14 cellular contexts compared by ENCODE assay signal in the genomic region with DNA sequence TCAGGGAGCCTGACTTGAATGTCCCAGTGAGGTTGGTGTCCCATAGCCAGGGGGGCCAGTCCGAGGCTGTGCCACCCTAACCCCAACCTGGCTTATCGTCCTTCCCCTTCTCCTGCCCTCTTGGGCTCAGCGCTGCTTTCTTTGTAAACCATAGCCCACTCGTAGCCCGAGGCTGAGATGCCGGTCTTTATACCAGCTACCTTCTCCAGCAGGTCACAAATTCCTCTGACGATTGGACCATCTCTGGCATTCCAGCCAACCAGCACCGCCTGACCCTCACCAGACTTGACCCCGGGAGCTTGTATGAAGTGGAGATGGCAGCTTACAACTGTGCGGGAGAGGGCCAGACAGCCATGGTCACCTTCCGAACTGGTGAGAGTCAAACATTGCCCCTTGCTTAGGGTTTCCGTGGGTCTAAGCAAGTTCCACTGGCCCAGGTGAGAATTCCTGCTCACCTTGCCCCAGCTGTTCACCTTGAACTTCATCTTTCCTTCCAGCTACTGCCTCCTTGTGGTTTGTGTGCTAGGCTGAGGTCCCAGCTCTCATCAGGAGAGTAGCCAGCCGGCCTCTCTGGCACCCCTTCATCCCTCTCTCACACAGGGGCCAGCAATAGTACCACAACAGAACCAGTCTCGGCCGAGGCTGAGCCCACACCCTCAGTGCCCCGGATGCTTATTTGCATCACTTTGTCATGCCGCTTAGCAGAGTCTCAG.
DNase-seq lines count a peak whose midpoint lies in the region; ATAC-seq, FAIRE-seq and TF ChIP-seq lines count a peak whose summit lies in the region.
"Had no signal": no experiment of that assay in that cellular context is flagged by ENCODE, and none has a peak within 500 bp of the region (broad histone marks: within the 10 kb centered on the region; RNA-seq: fewer than 3 reads in every experiment).

No MANE protein-coding gene starts in this region.

- no peak overlapping the region for H3K9ac ChIP-seq in DND-41 (ENCODE audit: low read depth, low read length)
- H3K9ac ChIP-seq in GM12878 (ENCODE audit: control insufficient read depth, insufficient read depth, low read length), result no peak overlapping the region; the same call in 1 of the 2 replicates
- H3K9ac ChIP-seq in kidney (ENCODE audit: low read length in 2 of 2), result no peak overlapping the region
- H3K9ac ChIP-seq: BLaER1 had no signal

- peak; percentile 26; the same call in 1 of the 2 replicates for TF ChIP-seq RAD21 in GM12878 (IDR thresholded peaks at IDR 0.05; ENCODE audit: insufficient read depth, low read depth, low read length)

- H3K9me3 ChIP-seq in DND-41 (ENCODE audit: insufficient read depth, low read length, severe bottlenecking) (no peaks in the 10 kb centered on the region), GM12878 (replicated peaks; ENCODE audit: control insufficient read depth, insufficient read depth, low read length) (no peaks in the 10 kb centered on the region), kidney (ENCODE audit: control insufficient read depth in 1 of 2, low read length in 2 of 2) (no peaks in the 10 kb centered on the region)
- H3K9me3 ChIP-seq: BLaER1 had no signal

- TF ChIP-seq EP300 in GM12878 (IDR thresholded peaks at IDR 0.05; ENCODE audit: borderline replicate concordance in 1 of 2, control insufficient read depth in 1 of 2, low read depth in 2 of 2, low read length in 2 of 2), result no peak

- H3F3A ChIP-seq in GM23338 (replicated peaks; ENCODE audit: low read depth), result no peaks in the 10 kb centered on the region

- H3K9me3 Mint-ChIP-seq in GM23338 (no peaks in the 10 kb centered on the region), mesothelial cell of epicardium (no peaks in the 10 kb centered on the region)

- H3K36me3 ChIP-seq in DND-41 (ENCODE audit: insufficient read depth, low read length) (no peaks in the 10 kb centered on the region), GM23338 (ENCODE audit: insufficient read depth) (no peaks in the 10 kb centered on the region), GM12878 (ENCODE audit: control insufficient read depth in 2 of 2, insufficient read depth in 2 of 2, low read length in 1 of 2) (no peaks in the 10 kb centered on the region), kidney (ENCODE audit: control insufficient read depth in 1 of 2, insufficient read depth in 2 of 2, low read length in 2 of 2) (no peaks in the 10 kb centered on the region)
- H3K36me3 ChIP-seq: BLaER1 had no signal

- RAD21 ChIA-PET in GM12878 (lab: Charles Lee; ENCODE audit: unreplicated experiment), result interaction anchor here (1.0 to 1.4 kb wide), 2 partner anchors 9 to 10 kb away, joined by 3 to 4 read pairs; no protein-coding TSS in a partner anchor

- ATAC-seq in DND-41 (ENCODE audit: insufficient read depth, low read depth) (no peak), GM23338 (peak; percentile 66), GM12878 (peak; percentile 9)

- DNase-seq in DND-41, result no peak
- DNase-seq in GM23338 (ENCODE audit: low spot score), result peak; percentile 39
- DNase-seq in GM12878 (ENCODE audit: low read depth, low spot score), result no peak
- DNase-seq in kidney, result peak; percentile 44
- DNase-seq in hepatic stellate cell (ENCODE audit: low spot score), result no peak
- DNase-seq in mesothelial cell of epicardium (ENCODE audit: low spot score in 2 of 2, unreplicated experiment in 2 of 2), result no peak
- DNase-seq in NCI-H2196 (lab: John Stamatoyannopoulos, UW; ENCODE audit: unreplicated experiment), result no peak
- no peak for DNase-seq in stimulated activated CD4-positive, alpha-beta T cell treated with anti-CD3 and anti-CD28 coated beads, Interleukin-2, amount 100 ng/mL, for 24 hours
- DNase-seq: activated T-cell treated with anti-CD3 and anti-CD28 coated beads, Interleukin-2, amount 50 U/mL, for 48 hours; aorta; Right ventricle myocardium superior had no signal

- H3K79me2 ChIP-seq in DND-41 (ENCODE audit: insufficient read depth, low read length), result no peaks in the 10 kb centered on the region
- no peaks in the 10 kb centered on the region for H3K79me2 ChIP-seq in GM23338 (replicated peaks; ENCODE audit: insufficient read depth)
- H3K79me2 ChIP-seq in GM12878 (ENCODE audit: control insufficient read depth, insufficient read depth, low read length), result no peaks in the 10 kb centered on the region

- no peak overlapping the region for H3K4me3 ChIP-seq in DND-41 (ENCODE audit: low read depth in 1 of 2, low read length in 2 of 2)
- H3K4me3 ChIP-seq in GM23338, result no peak overlapping the region
- H3K4me3 ChIP-seq in GM12878, result no peak overlapping the region
- H3K4me3 ChIP-seq in kidney (ENCODE audit: low read length in 2 of 2), result no peak overlapping the region
- H3K4me3 ChIP-seq: BLaER1 had no signal

- no peak overlapping the region for H3K4me2 ChIP-seq in DND-41 (ENCODE audit: insufficient read depth, low read length)
- no peak overlapping the region for H3K4me2 ChIP-seq in GM23338
- peak overlapping the region; percentile 84 for H3K4me2 ChIP-seq in GM12878 (ENCODE audit: control insufficient read depth, insufficient read depth)
- H3K4me2 ChIP-seq: BLaER1 had no signal

- TF ChIP-seq CTCF in DND-41 (IDR thresholded peaks at IDR 0.05; ENCODE audit: borderline replicate concordance, extremely low read depth, low read length, poor library complexity, severe bottlenecking) (peak; percentile 8), GM23338 (conservative IDR thresholded peaks at IDR 0.05; ENCODE audit: low read depth in 2 of 2) (peak; percentile 42 to 72), GM12878 (IDR thresholded peaks at IDR 0.05 in 2 of 3, conservative IDR thresholded peaks at IDR 0.05 in 1 of 3; ENCODE audit: control insufficient read depth in 2 of 3, extremely low read depth in 1 of 3, insufficient read depth in 1 of 3, low read depth in 3 of 3, low read length in 3 of 3) (peak in 1 of 3 experiments; percentile 37; a peak in 2 of 6 replicates), kidney (IDR thresholded peaks at IDR 0.05; ENCODE audit: borderline replicate concordance, extremely low read depth, insufficient read depth) (no peak), mesothelial cell of epicardium (IDR thresholded peaks at IDR 0.05; ENCODE audit: unreplicated experiment) (no peak)

- in situ Hi-C loops in GM12878 (cut with MboI), result no loop called here

- H3K27ac ChIP-seq in DND-41 (ENCODE audit: low read length) (no peak overlapping the region), GM23338 (ENCODE audit: low read depth) (no peak overlapping the region), GM12878 (ENCODE audit: control insufficient read depth, insufficient read depth) (no peak overlapping the region), kidney (ENCODE audit: low read depth in 2 of 2, low read length in 2 of 2) (no peak overlapping the region)
- H3K27ac ChIP-seq: BLaER1 had no signal

- H3K4me3 Mint-ChIP-seq in GM23338 (no peak overlapping the region), mesothelial cell of epicardium (no peak overlapping the region)

- no peaks in the 10 kb centered on the region for H3K4me1 ChIP-seq in DND-41 (ENCODE audit: insufficient read depth, low read length)
- H3K4me1 ChIP-seq in GM23338 (ENCODE audit: insufficient read depth), result no peaks in the 10 kb centered on the region
- peaks cover 32% of the 10 kb centered on the region for H3K4me1 ChIP-seq in GM12878 (ENCODE audit: control insufficient read depth, insufficient read depth, low read length)
- H3K4me1 ChIP-seq in kidney (ENCODE audit: control insufficient read depth in 1 of 2, insufficient read depth in 1 of 2, low read depth in 1 of 2, low read length in 2 of 2), result peaks cover 4 to 5% of the 10 kb centered on the region in 2 donors

- FAIRE-seq in GM12878 (lab: Jason Lieb, UNC) (peak; percentile 52), kidney (lab: Jason Lieb, UNC) (no peak)
- FAIRE-seq: TTC549, urothelium cell line had no signal

- no peaks in the 10 kb centered on the region for H4K20me1 ChIP-seq in DND-41 (ENCODE audit: insufficient read depth, low read length)
- no peaks in the 10 kb centered on the region for H4K20me1 ChIP-seq in GM23338 (replicated peaks; ENCODE audit: insufficient read depth)
- H4K20me1 ChIP-seq in GM12878 (ENCODE audit: control insufficient read depth, insufficient read depth), result no peaks in the 10 kb centered on the region
- H4K20me1 ChIP-seq: BLaER1 had no signal

- BruUV-seq in GM12878 (replicated peaks; lab: Mats Ljungman, UMichigan), result no TSS peak

- TF ChIP-seq POLR2A in GM12878 (IDR thresholded peaks at IDR 0.05; ENCODE audit: low read depth, low read length), result no peak

- peaks cover 3% of the 10 kb centered on the region for H3K27me3 Mint-ChIP-seq in GM23338 (ENCODE audit: insufficient read depth, low read depth, poor library complexity)
- no peaks in the 10 kb centered on the region for H3K27me3 Mint-ChIP-seq in mesothelial cell of epicardium (ENCODE audit: low read depth)

- WGBS in GM12878 (ENCODE audit: insufficient coverage, insufficient replicate concordance, low lambda C conversion rate, missing lambda C conversion rate), result 47% methylated on average over 15 of the region's 17 CpGs

- H3K27me3 ChIP-seq in DND-41 (ENCODE audit: insufficient read depth, low read length, poor library complexity), result no peaks in the 10 kb centered on the region
- no peaks in the 10 kb centered on the region for H3K27me3 ChIP-seq in GM23338 (ENCODE audit: insufficient read depth)
- no peaks in the 10 kb centered on the region for H3K27me3 ChIP-seq in GM12878 (replicated peaks in 1 of 2; ENCODE audit: control insufficient read depth in 2 of 2, insufficient read depth in 2 of 2, low read length in 1 of 2)
- H3K27me3 ChIP-seq: BLaER1 had no signal

- SMC1A ChIA-PET in GM12878 (lab: Charles Lee; ENCODE audit: uncharacterized antibody, unreplicated experiment), result interaction anchor here (0.6 to 3.3 kb wide), 5 partner anchors 10 to 242 kb away, joined by 3 to 19 read pairs (median 4); no protein-coding TSS in a partner anchor

- no peak overlapping the region for H2AFZ ChIP-seq in DND-41 (ENCODE audit: low read depth, low read length)
- no peak overlapping the region for H2AFZ ChIP-seq in GM23338
- H2AFZ ChIP-seq in GM12878 (ENCODE audit: control insufficient read depth, low read depth, low read length), result peak overlapping the region; percentile 31; the same call in 1 of the 2 replicates

- H3K36me3 Mint-ChIP-seq in GM23338 (ENCODE audit: low read depth) (peaks cover 5% of the 10 kb centered on the region; the same call in 2 of the 3 replicates), mesothelial cell of epicardium (peaks cover 49% of the 10 kb centered on the region)

- 0 out of 2 replicates have a peak, but pooled peaks cover 2% of the 10 kb centered on the region for H3K9me2 ChIP-seq in GM23338 (ENCODE audit: insufficient read depth)

- peak overlapping the region; percentile 68; the same call in 1 of the 2 replicates for H3K27ac Mint-ChIP-seq in GM23338
- no peak overlapping the region for H3K27ac Mint-ChIP-seq in mesothelial cell of epicardium

- POLR2A ChIA-PET in GM12878 (lab: Charles Lee), result no interaction called here

- H3K4me1 Mint-ChIP-seq in GM23338 (peaks cover 18% of the 10 kb centered on the region), mesothelial cell of epicardium (peaks cover 23% of the 10 kb centered on the region)

- intact Hi-C loops in GM12878 (cut with micrococcal nuclease; ENCODE audit: unreplicated experiment), result no loop called here
- intact Hi-C loops in kidney (cut with DNase I), result no loop called here

- CTCF ChIA-PET in GM12878 (lab: Yijun Ruan, JAX), result interaction anchor here (1.0 to 4.8 kb wide), 5 partner anchors 11 to 243 kb away, joined by 3 to 34 read pairs (median 5); no protein-coding TSS in a partner anchor

TF ChIP-seq in GM12878, 131 proteins besides CTCF, POLR2A, EP300 and RAD21 (continues in another document):
- peak; percentile 34; the same call in 1 of the 2 replicates for TF ChIP-seq SMC3 (IDR thresholded peaks at IDR 0.05; ENCODE audit: borderline replicate concordance, low read length)

Comparison
In these comparisons a context has a peak if more than half of its experiments do, and no peak if none do; other contexts are left out.
1. DNase-seq: peak in GM23338 (single experiment) and kidney (single experiment); none in DND-41 (single experiment), GM12878 (single experiment), hepatic stellate cell (single experiment), mesothelial cell of epicardium (0 of 2), NCI-H2196 (single experiment) and stimulated activated CD4-positive, alpha-beta T cell treated with anti-CD3 and anti-CD28 coated beads, Interleukin-2, amount 100 ng/mL, for 24 hours (0 of 2).
2. CTCF ChIP-seq: peak in DND-41 (single experiment) and GM23338 (2 of 2); none in kidney (single experiment) and mesothelial cell of epicardium (single experiment).